8 cellular contexts compared by ENCODE assay signal in genomic region chr12:81078469-81079196, GRCh38. TPM values are rescaled to one million over a fixed set of nuclear protein-coding genes. Genes with fewer than 3 reads are reported as not detected.
DNase-seq lines count a peak whose midpoint lies in the region; ATAC-seq and TF ChIP-seq lines count a peak whose summit lies in the region.

No MANE protein-coding gene starts in this region.

- H3K4me3 ChIP-seq in psoas muscle, result peak overlapping the region; percentile 86

- peak; percentile 44 for DNase-seq in ELF-1 (ENCODE audit: low read depth, low spot score)
- peak; percentile 75 for DNase-seq in amniotic epithelial cell (ENCODE audit: low read depth)
- DNase-seq in hepatic stellate cell (ENCODE audit: low spot score), result peak; percentile 26
- peak in 1 of 2 donors; percentile 41 for DNase-seq in psoas muscle
- DNase-seq in head of caudate nucleus, result no peak
- DNase-seq in NCI-H1436 (lab: John Stamatoyannopoulos, UW), result no peak
- no peak for DNase-seq in stimulated activated CD4-positive, alpha-beta T cell treated with anti-CD3 and anti-CD28 coated beads, Interleukin-4, amount 100 ng/mL, for 24 hours

- peak; percentile 73 to 78 (median 76) for ATAC-seq in psoas muscle
- ATAC-seq in HG02885 (IDR thresholded peaks at IDR 0.05; ENCODE audit: poor library complexity, unreplicated experiment), result no peak

- no peaks in the 10 kb centered on the region for H3K9me3 ChIP-seq in psoas muscle

- no peak for TF ChIP-seq CTCF in psoas muscle (IDR thresholded peaks at IDR 0.05)

- no peaks in the 10 kb centered on the region for H3K36me3 ChIP-seq in psoas muscle (ENCODE audit: insufficient read depth in 1 of 2, low read depth in 1 of 2)

- peak overlapping the region; percentile 94 for H3K27ac ChIP-seq in psoas muscle

- H3K4me1 ChIP-seq in psoas muscle, result peaks cover 6% of the 10 kb centered on the region

- WGBS in psoas muscle, 3 donors, result 7 to 18% (median 8%) methylated on average over 10 of the region's 10 CpGs

- H3K27me3 ChIP-seq in psoas muscle (ENCODE audit: insufficient read depth in 3 of 3, low read length in 2 of 3), result no peaks in the 10 kb centered on the region

- intact Hi-C loops in psoas muscle (cut with DNase I) (no loop called here), head of caudate nucleus (cut with DNase I) (no loop called here)

RNA-seq across cellular contexts. Expression of gene ACSS3, which starts 0.8 kb away (rescaled TPM):
- 10 to 100 TPM in 3 of 4 donors, 1 to 10 TPM in 1; 7.1 to 21.9 (median 14.5) TPM for total RNA-seq in psoas muscle
- polyA plus RNA-seq in psoas muscle, result 1 to 10 TPM; 1.3 to 5.4 (median 3.0) TPM

Comparison
In these comparisons a context has a peak if more than half of its experiments do, and no peak if none do; other contexts are left out.
1. DNase-seq: peak in ELF-1 (single experiment), amniotic epithelial cell (single experiment) and hepatic stellate cell (single experiment); none in head of caudate nucleus (0 of 42), NCI-H1436 (single experiment) and stimulated activated CD4-positive, alpha-beta T cell treated with anti-CD3 and anti-CD28 coated beads, Interleukin-4, amount 100 ng/mL, for 24 hours (single experiment).